27 cellular contexts compared by ENCODE assay signal in genomic region chr20:58378056-58378455, GRCh38.
"Had no signal": no experiment of that assay in that cellular context is flagged by ENCODE, and none has a peak within 500 bp of the region (broad histone marks: within the 10 kb centered on the region; RNA-seq: fewer than 3 reads in every experiment).

No MANE protein-coding gene starts in this region.

- H3K4me1 Mint-ChIP-seq: stimulated activated naive CD8-positive, alpha-beta T cell treated with anti-CD3 and anti-CD28 coated beads, Interleukin-15, amount 100 ng/mL, for 72 hours had no signal

- H3K27me3 ChIP-seq: foreskin keratinocyte, hepatocyte had no signal

- H3K79me2 ChIP-seq: hepatocyte had no signal

- ATAC-seq: esophagus mucosa; foreskin keratinocyte; gastroesophageal sphincter; heart left ventricle; left lobe of liver; psoas muscle; right cardiac atrium; stimulated activated naive CD8-positive, alpha-beta T cell treated with anti-CD3 and anti-CD28 coated beads, Interleukin-15, amount 100 ng/mL, for 72 hours had no signal

- H3K4me3 Mint-ChIP-seq: endodermal cell; memory B cell; nephron; stimulated activated naive CD8-positive, alpha-beta T cell treated with anti-CD3 and anti-CD28 coated beads, Interleukin-15, amount 100 ng/mL, for 72 hours had no signal

- H3K36me3 ChIP-seq: gastroesophageal sphincter, heart left ventricle, suprapubic skin had no signal

- H2AFZ ChIP-seq: hepatocyte had no signal

- H3K27ac Mint-ChIP-seq: endodermal cell; memory B cell; nephron; stimulated activated naive CD8-positive, alpha-beta T cell treated with anti-CD3 and anti-CD28 coated beads, Interleukin-15, amount 100 ng/mL, for 72 hours had no signal

- H3K4me3 ChIP-seq: gastroesophageal sphincter, heart left ventricle, hepatocyte, lung, psoas muscle, smooth muscle cell, suprapubic skin had no signal

- H3K27ac ChIP-seq: epithelial cell of prostate, foreskin keratinocyte, gastroesophageal sphincter, heart left ventricle, hepatocyte, psoas muscle, suprapubic skin had no signal

- H3K9me3 ChIP-seq: psoas muscle, suprapubic skin had no signal

- H3K4me2 ChIP-seq: hepatocyte, smooth muscle cell had no signal

- H3K4me1 ChIP-seq: foreskin keratinocyte, gastroesophageal sphincter, psoas muscle, suprapubic skin had no signal

- DNase-seq: cerebellar nuclear complex; cortex of kidney; endodermal cell; foreskin keratinocyte; heart left ventricle; kidney; naive B cell; nucleus accumbens; psoas muscle; right cardiac atrium; stimulated activated CD4-positive, alpha-beta T cell treated with anti-CD3 and anti-CD28 coated beads, Interleukin-12 subunit alpha, Interleukin-12 subunit beta, amount 100 ng/mL, for 4 hours; stimulated activated CD4-positive, alpha-beta T cell treated with anti-CD3 and anti-CD28 coated beads, Interleukin-1b, Interleukin-23, amount 100 ng/mL, for 48 hours; stimulated activated CD4-positive, alpha-beta T cell treated with anti-CD3 and anti-CD28 coated beads, Interleukin-4, amount 100 ng/mL, for 1 hour; stimulated activated CD8-positive, alpha-beta memory T cell treated with anti-CD3 and anti-CD28 coated beads, Interleukin-4, amount 100 ng/mL, for 48 hours; stimulated activated naive CD4-positive, alpha-beta T cell; stimulated activated naive CD8-positive, alpha-beta T cell treated with anti-CD3 and anti-CD28 coated beads, Interleukin-15, amount 100 ng/mL, for 72 hours; trophoblast cell had no signal
